1 cellular context compared by ENCODE assay signal in genomic region chr2:54587439-54588016, GRCh38.
TF ChIP-seq lines count a peak whose summit lies in the region.

No MANE protein-coding gene starts in this region.

TF ChIP-seq in GM23338, 12 proteins besides CTCF, POLR2A, EP300 and RAD21 (continued from another document):
- TF ChIP-seq, protein P1, sequence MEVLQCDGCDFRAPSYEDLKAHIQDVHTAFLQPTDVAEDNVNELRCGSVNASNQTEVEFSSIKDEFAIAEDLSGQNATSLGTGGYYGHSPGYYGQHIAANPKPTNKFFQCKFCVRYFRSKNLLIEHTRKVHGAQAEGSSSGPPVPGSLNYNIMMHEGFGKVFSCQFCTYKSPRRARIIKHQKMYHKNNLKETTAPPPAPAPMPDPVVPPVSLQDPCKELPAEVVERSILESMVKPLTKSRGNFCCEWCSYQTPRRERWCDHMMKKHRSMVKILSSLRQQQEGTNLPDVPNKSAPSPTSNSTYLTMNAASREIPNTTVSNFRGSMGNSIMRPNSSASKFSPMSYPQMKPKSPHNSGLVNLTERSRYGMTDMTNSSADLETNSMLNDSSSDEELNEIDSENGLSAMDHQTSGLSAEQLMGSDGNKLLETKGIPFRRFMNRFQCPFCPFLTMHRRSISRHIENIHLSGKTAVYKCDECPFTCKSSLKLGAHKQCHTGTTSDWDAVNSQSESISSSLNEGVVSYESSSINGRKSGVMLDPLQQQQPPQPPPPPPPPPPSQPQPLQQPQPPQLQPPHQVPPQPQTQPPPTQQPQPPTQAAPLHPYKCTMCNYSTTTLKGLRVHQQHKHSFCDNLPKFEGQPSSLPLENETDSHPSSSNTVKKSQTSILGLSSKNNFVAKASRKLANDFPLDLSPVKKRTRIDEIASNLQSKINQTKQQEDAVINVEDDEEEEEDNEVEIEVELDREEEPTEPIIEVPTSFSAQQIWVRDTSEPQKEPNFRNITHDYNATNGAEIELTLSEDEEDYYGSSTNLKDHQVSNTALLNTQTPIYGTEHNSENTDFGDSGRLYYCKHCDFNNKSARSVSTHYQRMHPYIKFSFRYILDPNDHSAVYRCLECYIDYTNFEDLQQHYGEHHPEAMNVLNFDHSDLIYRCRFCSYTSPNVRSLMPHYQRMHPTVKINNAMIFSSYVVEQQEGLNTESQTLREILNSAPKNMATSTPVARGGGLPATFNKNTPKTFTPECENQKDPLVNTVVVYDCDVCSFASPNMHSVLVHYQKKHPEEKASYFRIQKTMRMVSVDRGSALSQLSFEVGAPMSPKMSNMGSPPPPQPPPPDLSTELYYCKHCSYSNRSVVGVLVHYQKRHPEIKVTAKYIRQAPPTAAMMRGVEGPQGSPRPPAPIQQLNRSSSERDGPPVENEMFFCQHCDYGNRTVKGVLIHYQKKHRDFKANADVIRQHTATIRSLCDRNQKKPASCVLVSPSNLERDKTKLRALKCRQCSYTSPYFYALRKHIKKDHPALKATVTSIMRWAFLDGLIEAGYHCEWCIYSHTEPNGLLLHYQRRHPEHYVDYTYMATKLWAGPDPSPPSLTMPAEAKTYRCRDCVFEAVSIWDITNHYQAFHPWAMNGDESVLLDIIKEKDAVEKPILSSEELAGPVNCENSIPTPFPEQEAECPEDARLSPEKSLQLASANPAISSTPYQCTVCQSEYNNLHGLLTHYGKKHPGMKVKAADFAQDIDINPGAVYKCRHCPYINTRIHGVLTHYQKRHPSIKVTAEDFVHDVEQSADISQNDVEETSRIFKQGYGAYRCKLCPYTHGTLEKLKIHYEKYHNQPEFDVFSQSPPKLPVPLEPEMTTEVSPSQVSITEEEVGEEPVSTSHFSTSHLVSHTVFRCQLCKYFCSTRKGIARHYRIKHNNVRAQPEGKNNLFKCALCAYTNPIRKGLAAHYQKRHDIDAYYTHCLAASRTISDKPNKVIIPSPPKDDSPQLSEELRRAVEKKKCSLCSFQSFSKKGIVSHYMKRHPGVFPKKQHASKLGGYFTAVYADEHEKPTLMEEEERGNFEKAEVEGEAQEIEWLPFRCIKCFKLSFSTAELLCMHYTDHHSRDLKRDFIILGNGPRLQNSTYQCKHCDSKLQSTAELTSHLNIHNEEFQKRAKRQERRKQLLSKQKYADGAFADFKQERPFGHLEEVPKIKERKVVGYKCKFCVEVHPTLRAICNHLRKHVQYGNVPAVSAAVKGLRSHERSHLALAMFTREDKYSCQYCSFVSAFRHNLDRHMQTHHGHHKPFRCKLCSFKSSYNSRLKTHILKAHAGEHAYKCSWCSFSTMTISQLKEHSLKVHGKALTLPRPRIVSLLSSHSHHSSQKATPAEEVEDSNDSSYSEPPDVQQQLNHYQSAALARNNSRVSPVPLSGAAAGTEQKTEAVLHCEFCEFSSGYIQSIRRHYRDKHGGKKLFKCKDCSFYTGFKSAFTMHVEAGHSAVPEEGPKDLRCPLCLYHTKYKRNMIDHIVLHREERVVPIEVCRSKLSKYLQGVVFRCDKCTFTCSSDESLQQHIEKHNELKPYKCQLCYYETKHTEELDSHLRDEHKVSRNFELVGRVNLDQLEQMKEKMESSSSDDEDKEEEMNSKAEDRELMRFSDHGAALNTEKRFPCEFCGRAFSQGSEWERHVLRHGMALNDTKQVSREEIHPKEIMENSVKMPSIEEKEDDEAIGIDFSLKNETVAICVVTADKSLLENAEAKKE (CRISPR knock-in tag; IDR thresholded peaks at IDR 0.05): no peak
- TF ChIP-seq ZNF114 (CRISPR knock-in tag; IDR thresholded peaks at IDR 0.05) (no peak), POLR2AphosphoS5 (IDR thresholded peaks at IDR 0.05; ENCODE audit: low read depth) (no peak), JUNB (IDR thresholded peaks at IDR 0.05; ENCODE audit: unreplicated experiment) (no peak), EZH2 (IDR thresholded peaks at IDR 0.05; ENCODE audit: low read depth, unreplicated experiment) (no peak), ZNF331 (CRISPR knock-in tag; IDR thresholded peaks at IDR 0.05; ENCODE audit: low read depth) (no peak)
